In genomic region chr3:33438871-33439270, GRCh38 we compare ENCODE assay signal across 8 cellular contexts. TPM values are rescaled to one million over a fixed set of nuclear protein-coding genes. Genes with fewer than 3 reads are reported as not detected.
DNase-seq lines count a peak whose midpoint lies in the region; ATAC-seq and TF ChIP-seq lines count a peak whose summit lies in the region.

No MANE protein-coding gene starts in this region.

- H3K9me3 Mint-ChIP-seq in activated T-cell treated with anti-CD3 and anti-CD28 coated beads, Interleukin-2, amount 50 U/mL, for 4 hours: no peaks in the 10 kb centered on the region
- no peaks in the 10 kb centered on the region for H3K9me3 Mint-ChIP-seq in activated naive CD8-positive, alpha-beta T cell treated with anti-CD3 and anti-CD28 coated beads, Interleukin-2, amount 10 ng/mL, durations not matched to agents 7 days and 5 days

- peak overlapping the region; percentile 2 for H3K27ac ChIP-seq in layer of hippocampus (ENCODE audit: low read depth, low read length)
- peak overlapping the region in 2 of 3 donors; percentile 86 to 96 for H3K27ac ChIP-seq in thyroid gland

- H3K36me3 Mint-ChIP-seq in activated T-cell treated with anti-CD3 and anti-CD28 coated beads, Interleukin-2, amount 50 U/mL, for 4 hours (ENCODE audit: insufficient read depth): peaks cover 1% of the 10 kb centered on the region
- H3K36me3 Mint-ChIP-seq in activated naive CD8-positive, alpha-beta T cell treated with anti-CD3 and anti-CD28 coated beads, Interleukin-2, amount 10 ng/mL, durations not matched to agents 7 days and 5 days: peaks cover 3% of the 10 kb centered on the region

- no peaks in the 10 kb centered on the region for H3K9me3 ChIP-seq in thyroid gland

- no peak for DNase-seq in activated T-cell treated with anti-CD3 and anti-CD28 coated beads, Interleukin-2, amount 50 U/mL, for 4 hours
- no peak for DNase-seq in activated T-cell treated with anti-CD3 and anti-CD28 coated beads, Interleukin-2, amount 50 U/mL, for 1 hour
- DNase-seq in activated naive CD8-positive, alpha-beta T cell treated with anti-CD3 and anti-CD28 coated beads, Interleukin-2, amount 10 ng/mL, durations not matched to agents 7 days and 5 days: no peak
- DNase-seq in thyroid gland (no peak), NCI-H187 (lab: John Stamatoyannopoulos, UW) (no peak), C1 segment of cervical spinal cord (lab: John Stamatoyannopoulos, UW) (no peak)

- H3K27me3 ChIP-seq in layer of hippocampus (ENCODE audit: control insufficient read depth, insufficient read depth, low read length) (no peaks in the 10 kb centered on the region), thyroid gland (no peaks in the 10 kb centered on the region)

- peaks cover 49% of the 10 kb centered on the region for H3K4me1 Mint-ChIP-seq in activated T-cell treated with anti-CD3 and anti-CD28 coated beads, Interleukin-2, amount 50 U/mL, for 4 hours (ENCODE audit: low read depth)
- peaks cover 39% of the 10 kb centered on the region for H3K4me1 Mint-ChIP-seq in activated naive CD8-positive, alpha-beta T cell treated with anti-CD3 and anti-CD28 coated beads, Interleukin-2, amount 10 ng/mL, durations not matched to agents 7 days and 5 days

- WGBS in thyroid gland, 2 donors: 13 to 19% methylated on average over 4 of the region's 4 CpGs

- POLR2A ChIA-PET in activated naive CD8-positive, alpha-beta T cell treated with anti-CD3 and anti-CD28 coated beads, Interleukin-2, amount 10 ng/mL, durations not matched to agents 7 days and 5 days (lab: Charles Lee): interaction anchor here (1.1 to 1.5 kb wide), 2 partner anchors 19 to 359 kb away, joined by 5 to 6 read pairs; partner anchors contain the start of gene PDCD6IP

- no peak for ATAC-seq in activated T-cell treated with anti-CD3 and anti-CD28 coated beads, Interleukin-2, amount 50 U/mL, for 4 hours
- no peak for ATAC-seq in activated naive CD8-positive, alpha-beta T cell treated with anti-CD3 and anti-CD28 coated beads, Interleukin-2, amount 10 ng/mL, durations not matched to agents 7 days and 5 days (ENCODE audit: low read depth)
- no peak for ATAC-seq in GM19397 (IDR thresholded peaks at IDR 0.05; ENCODE audit: unreplicated experiment)

- no peaks in the 10 kb centered on the region for H3K36me3 ChIP-seq in thyroid gland

- no peak for TF ChIP-seq CTCF in thyroid gland (IDR thresholded peaks at IDR 0.05)

- intact Hi-C loops in thyroid gland (cut with DNase I): no loop called here

- peak overlapping the region; percentile 34 to 83 (median 76) for H3K4me3 ChIP-seq in thyroid gland (replicated peaks in 1 of 3)

- H3K27me3 Mint-ChIP-seq in activated T-cell treated with anti-CD3 and anti-CD28 coated beads, Interleukin-2, amount 50 U/mL, for 4 hours (ENCODE audit: low read depth): no peaks in the 10 kb centered on the region
- no peaks in the 10 kb centered on the region for H3K27me3 Mint-ChIP-seq in activated naive CD8-positive, alpha-beta T cell treated with anti-CD3 and anti-CD28 coated beads, Interleukin-2, amount 10 ng/mL, durations not matched to agents 7 days and 5 days

- peak overlapping the region; percentile 90 for H3K4me3 Mint-ChIP-seq in activated T-cell treated with anti-CD3 and anti-CD28 coated beads, Interleukin-2, amount 50 U/mL, for 4 hours
- H3K4me3 Mint-ChIP-seq in activated naive CD8-positive, alpha-beta T cell treated with anti-CD3 and anti-CD28 coated beads, Interleukin-2, amount 10 ng/mL, durations not matched to agents 7 days and 5 days: peak overlapping the region; percentile 97

- H3K27ac Mint-ChIP-seq in activated naive CD8-positive, alpha-beta T cell treated with anti-CD3 and anti-CD28 coated beads, Interleukin-2, amount 10 ng/mL, durations not matched to agents 7 days and 5 days: peak overlapping the region; percentile 93

- no peak for TF ChIP-seq POLR2A in thyroid gland (IDR thresholded peaks at IDR 0.05)

- H3K4me1 ChIP-seq in thyroid gland: peaks cover 21 to 44% of the 10 kb centered on the region in 2 donors

RNA-seq across cellular contexts. Expression of gene UBP1, which starts 1.3 kb away (rescaled TPM):
- total RNA-seq in activated T-cell treated with anti-CD3 and anti-CD28 coated beads, Interleukin-2, amount 50 U/mL, for 4 hours: 10 to 100 TPM; 64.2 to 69.7 (median 69.0) TPM
- total RNA-seq in activated naive CD8-positive, alpha-beta T cell treated with anti-CD3 and anti-CD28 coated beads, Interleukin-2, amount 10 ng/mL, durations not matched to agents 7 days and 5 days: 10 to 100 TPM; 66.8 to 73.9 TPM
- total RNA-seq in thyroid gland: 100 to 1,000 TPM in 1 of 4 donors, 10 to 100 TPM in 3; 55.5 to 108 (median 65.6) TPM
